In the genomic region with DNA sequence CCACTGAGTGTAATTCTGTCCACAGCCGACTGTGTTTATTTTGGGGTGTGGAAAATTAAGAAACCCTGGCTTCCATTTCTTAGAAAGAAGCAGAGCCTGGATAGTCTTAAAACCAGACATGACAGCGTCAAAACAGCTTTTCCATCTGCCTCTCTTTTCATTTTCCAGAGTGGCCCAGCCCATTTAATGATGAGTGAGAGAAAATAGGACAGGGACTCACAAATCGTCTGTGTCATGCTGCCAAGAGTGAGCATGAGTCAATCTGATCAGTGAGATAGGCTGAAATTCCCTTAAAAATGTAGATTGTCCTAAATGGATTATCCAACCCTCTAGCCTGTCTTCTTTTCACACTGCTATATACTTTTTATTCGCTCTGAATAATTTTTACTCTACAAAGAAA, we compare ENCODE assay signal across 17 cellular contexts.
DNase-seq lines count a peak whose midpoint lies in the region; ATAC-seq and TF ChIP-seq lines count a peak whose summit lies in the region.
"Had no signal": no experiment of that assay in that cellular context is flagged by ENCODE, and none has a peak within 500 bp of the region (broad histone marks: within the 10 kb centered on the region; RNA-seq: fewer than 3 reads in every experiment).

No MANE protein-coding gene starts in this region.

- TF ChIP-seq RAD21 in SK-N-SH (IDR thresholded peaks at IDR 0.05; ENCODE audit: low read length) = no peak

- intact Hi-C loops in Right ventricle myocardium inferior (cut with DNase I) = no loop called here

- no peak for TF ChIP-seq CTCF in SK-N-SH (IDR thresholded peaks at IDR 0.05)

- no peak overlapping the region for H3K4me2 ChIP-seq in SK-N-SH

- H3K36me3 ChIP-seq in SK-N-SH (replicated peaks in 1 of 2; ENCODE audit: control insufficient read depth in 1 of 2, insufficient read depth in 2 of 2, low read length in 1 of 2) = no peaks in the 10 kb centered on the region

- H3K27ac ChIP-seq in SK-N-SH (ENCODE audit: low read depth in 2 of 2, low read length in 1 of 2) = no peak overlapping the region

- ATAC-seq in HG03139 (IDR thresholded peaks at IDR 0.05; ENCODE audit: unreplicated experiment) (no peak), Right ventricle myocardium inferior (no peak), HG02610 (IDR thresholded peaks at IDR 0.05; ENCODE audit: unreplicated experiment) (no peak), HG03159 (IDR thresholded peaks at IDR 0.05; ENCODE audit: unreplicated experiment) (no peak)

- no peaks in the 10 kb centered on the region for H3F3A ChIP-seq in SK-N-SH (replicated peaks; ENCODE audit: insufficient read depth)

- 6% methylated on average over 4 of the region's 4 CpGs for WGBS in SK-N-SH (ENCODE audit: low lambda C conversion rate)

- H3K9me2 ChIP-seq in SK-N-SH = no peaks in the 10 kb centered on the region

- no peaks in the 10 kb centered on the region for H3K79me2 ChIP-seq in SK-N-SH (ENCODE audit: insufficient read depth)

- H3K9me3 ChIP-seq in SK-N-SH = no peaks in the 10 kb centered on the region

- TF ChIP-seq EP300 in SK-N-SH (IDR thresholded peaks at IDR 0.05; ENCODE audit: borderline replicate concordance in 1 of 2, low read depth in 1 of 2, low read length in 1 of 2) = no peak

- no peak overlapping the region for H2AFZ ChIP-seq in SK-N-SH (ENCODE audit: low read depth)

- no peak overlapping the region for H3K9ac ChIP-seq in SK-N-SH

- H3K4me3 ChIP-seq in SK-N-SH (ENCODE audit: low read depth in 2 of 2, low read length in 1 of 2) = no peak overlapping the region

- no peaks in the 10 kb centered on the region for H4K20me1 ChIP-seq in SK-N-SH (ENCODE audit: insufficient read depth)

- CTCF ChIA-PET in SK-N-SH (lab: Yijun Ruan, JAX) = no interaction called here

- H3K27me3 ChIP-seq in SK-N-SH (ENCODE audit: insufficient read depth) = no peaks in the 10 kb centered on the region

- DNase-seq in A172 (ENCODE audit: low spot score) (peak; percentile 2), M059J (ENCODE audit: low read depth) (peak; percentile 14), SK-N-SH (peak; percentile 8), inferior parietal cortex (ENCODE audit: extremely low spot score) (peak; percentile 9), Right ventricle myocardium inferior (ENCODE audit: missing footprints) (no peak)
- DNase-seq: 8988T; C1 segment of cervical spinal cord; MV-4-11; NCI-H1436; NCI-H2029; NCI-H524 treated with DMSO at 0.1 percent for 48 hours; NK-92 treated with Interleukin-12 subunit alpha and Interleukin-12 subunit beta, amount 100 ng/mL, for 24 hours; SIG-M5; SW 1271 had no signal

- H3K4me1 ChIP-seq in SK-N-SH (ENCODE audit: control insufficient read depth in 1 of 2, insufficient read depth in 2 of 2, low read depth in 1 of 2, low read length in 1 of 2) = no peaks in the 10 kb centered on the region

- POLR2A ChIA-PET in SK-N-SH (lab: Yijun Ruan, JAX) = no interaction called here

TF ChIP-seq in SK-N-SH, 30 proteins besides CTCF, POLR2A, EP300 and RAD21:
- TF ChIP-seq JUND (IDR thresholded peaks at IDR 0.05) (no peak), GATA2 (CRISPR knock-in tag; IDR thresholded peaks at IDR 0.05) (peak; percentile 20; the same call in 1 of the 2 replicates)
